ENCODE assay signal across 17 cellular contexts in the genomic region with DNA sequence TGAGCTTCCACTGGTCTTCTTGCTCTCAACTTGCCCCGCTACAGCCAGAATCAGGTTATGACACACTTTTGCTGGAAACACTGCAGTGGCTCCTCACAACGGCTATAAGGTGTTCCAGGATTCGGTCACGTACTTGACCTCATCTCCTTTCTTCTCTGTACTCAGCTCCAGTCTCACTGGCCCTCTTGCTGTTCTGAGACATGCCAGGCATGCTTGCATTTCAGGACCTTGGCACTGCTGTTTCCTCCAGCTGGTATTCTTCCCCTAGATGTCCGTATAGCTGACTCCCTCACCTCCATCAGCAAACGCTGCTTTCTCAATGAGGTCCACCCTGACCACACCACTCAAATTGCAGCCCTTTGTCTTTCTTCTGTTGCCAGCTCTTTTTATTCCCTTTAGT. TPM values are rescaled to one million over a fixed set of nuclear protein-coding genes. Genes with fewer than 3 reads are reported as not detected.
DNase-seq lines count a peak whose midpoint lies in the region; ATAC-seq and TF ChIP-seq lines count a peak whose summit lies in the region.
"Had no signal": no experiment of that assay in that cellular context is flagged by ENCODE, and none has a peak within 500 bp of the region (broad histone marks: within the 10 kb centered on the region; RNA-seq: fewer than 3 reads in every experiment).

No MANE protein-coding gene starts in this region.

- H3K27ac ChIP-seq in ACC112 (ENCODE audit: low read depth, low read length) (no peak overlapping the region; the same call in 1 of the 2 replicates), sigmoid colon (peak overlapping the region in 3 of 4 donors; percentile 27 to 72 (median 66)), aorta (ENCODE audit: low read depth in 1 of 2, low read length in 2 of 2) (no peak overlapping the region)
- H3K27ac ChIP-seq: 22Rv1; BLaER1 treated with 17β-estradiol and CSF1 and Interleukin-3, amounts not matched to agents 10 nM and 100 nM; SJSA1 had no signal

- DNase-seq in fibroblast of the aortic adventitia (ENCODE audit: low read depth) (peak; percentile 4), sigmoid colon (no peak), NCI-H524 treated with DMSO at 0.1 percent for 48 hours (lab: John Stamatoyannopoulos, UW) (no peak), aorta (no peak)
- no peak for DNase-seq in activated CD4-positive, alpha-beta memory T cell treated with anti-CD3 and anti-CD28 coated beads, Interleukin-2, amount 10 ng/mL, durations not matched to agents 7 days and 5 days
- DNase-seq: H9, MV-4-11, NCI-H1417 treated with DMSO at 0.1 percent for 48 hours, NCI-H2029 treated with DMSO at 0.1 percent for 48 hours, NCI-H526 treated with DMSO at 0.1 percent for 48 hours had no signal

- no peak overlapping the region for H3K4me3 Mint-ChIP-seq in activated CD4-positive, alpha-beta memory T cell treated with anti-CD3 and anti-CD28 coated beads, Interleukin-2, amount 10 ng/mL, durations not matched to agents 7 days and 5 days
- H3K4me3 Mint-ChIP-seq: H9 had no signal

- TF ChIP-seq EP300 in sigmoid colon (IDR thresholded peaks at IDR 0.05), result no peak

- H3K27me3 ChIP-seq in ACC112 (ENCODE audit: insufficient read depth, low read length) (no peaks in the 10 kb centered on the region), sigmoid colon (no peaks in the 10 kb centered on the region), aorta (ENCODE audit: control insufficient read depth in 1 of 2, insufficient read depth in 2 of 2, low read length in 1 of 2) (no peaks in the 10 kb centered on the region)
- H3K27me3 ChIP-seq: BLaER1 treated with 17β-estradiol and CSF1 and Interleukin-3, amounts not matched to agents 10 nM and 100 nM; SJSA1 had no signal

- H3K27me3 Mint-ChIP-seq in activated CD4-positive, alpha-beta memory T cell treated with anti-CD3 and anti-CD28 coated beads, Interleukin-2, amount 10 ng/mL, durations not matched to agents 7 days and 5 days, result peaks cover 9% of the 10 kb centered on the region

- no peak for TF ChIP-seq POLR2A in sigmoid colon (IDR thresholded peaks at IDR 0.05)

- no peak overlapping the region for H3K4me3 ChIP-seq in ACC112 (ENCODE audit: low read depth, low read length)
- H3K4me3 ChIP-seq in fibroblast of the aortic adventitia (ENCODE audit: low read depth, low read length), result no peak overlapping the region
- H3K4me3 ChIP-seq in sigmoid colon, result no peak overlapping the region
- H3K4me3 ChIP-seq in aorta (ENCODE audit: low read length in 2 of 2), result no peak overlapping the region
- H3K4me3 ChIP-seq: BLaER1 treated with 17β-estradiol and CSF1 and Interleukin-3, amounts not matched to agents 10 nM and 100 nM; SJSA1 had no signal

- TF ChIP-seq CTCF in fibroblast of the aortic adventitia (IDR thresholded peaks at IDR 0.05; ENCODE audit: insufficient read depth, low read length), result no peak
- TF ChIP-seq CTCF in sigmoid colon (IDR thresholded peaks at IDR 0.05), result no peak

- CTCF ChIA-PET in activated CD4-positive, alpha-beta memory T cell treated with anti-CD3 and anti-CD28 coated beads, Interleukin-2, amount 10 ng/mL, durations not matched to agents 7 days and 5 days (lab: Charles Lee), result no interaction called here

- peak overlapping the region; percentile 26 for H2AFZ ChIP-seq in ACC112 (ENCODE audit: low read length, unreplicated experiment)

- H3K9me3 ChIP-seq in sigmoid colon (no peaks in the 10 kb centered on the region), aorta (ENCODE audit: control insufficient read depth, low read length) (no peaks in the 10 kb centered on the region)
- H3K9me3 ChIP-seq: BLaER1 treated with 17β-estradiol and CSF1 and Interleukin-3, amounts not matched to agents 10 nM and 100 nM; SJSA1 had no signal

- ATAC-seq in SK-N-SH treated with all-trans-retinoic acid at 6 μM for 48 hours (peak; percentile 41), GM18870 (IDR thresholded peaks at IDR 0.05; ENCODE audit: unreplicated experiment) (no peak), aorta (ENCODE audit: low FRiP score) (no peak)
- ATAC-seq: HepG2 had no signal

- H3K36me3 ChIP-seq in ACC112 (ENCODE audit: insufficient read depth, low read length) (no peaks in the 10 kb centered on the region), sigmoid colon (peaks cover 0 to 39% (median 2%) of the 10 kb centered on the region in 4 donors), aorta (ENCODE audit: control insufficient read depth in 1 of 2, insufficient read depth in 2 of 2, low read length in 1 of 2) (peaks cover 2 to 6% of the 10 kb centered on the region in 2 donors)
- H3K36me3 ChIP-seq: BLaER1 treated with 17β-estradiol and CSF1 and Interleukin-3, amounts not matched to agents 10 nM and 100 nM had no signal

- H3K4me1 Mint-ChIP-seq in activated CD4-positive, alpha-beta memory T cell treated with anti-CD3 and anti-CD28 coated beads, Interleukin-2, amount 10 ng/mL, durations not matched to agents 7 days and 5 days, result no peaks in the 10 kb centered on the region

- H3K4me1 ChIP-seq in ACC112 (ENCODE audit: control insufficient read depth, insufficient read depth, low read length, unreplicated experiment) (peaks cover 17% of the 10 kb centered on the region), sigmoid colon (peaks cover 0 to 25% (median 21%) of the 10 kb centered on the region in 4 donors), aorta (ENCODE audit: control insufficient read depth in 1 of 2, insufficient read depth in 2 of 2, low read length in 2 of 2) (no peaks in the 10 kb centered on the region)

- POLR2A ChIA-PET in activated CD4-positive, alpha-beta memory T cell treated with anti-CD3 and anti-CD28 coated beads, Interleukin-2, amount 10 ng/mL, durations not matched to agents 7 days and 5 days (lab: Charles Lee), result no interaction called here

- no peaks in the 10 kb centered on the region for H3K9me3 Mint-ChIP-seq in activated CD4-positive, alpha-beta memory T cell treated with anti-CD3 and anti-CD28 coated beads, Interleukin-2, amount 10 ng/mL, durations not matched to agents 7 days and 5 days
- H3K9me3 Mint-ChIP-seq: H9 had no signal

- no peaks in the 10 kb centered on the region for H3K36me3 Mint-ChIP-seq in activated CD4-positive, alpha-beta memory T cell treated with anti-CD3 and anti-CD28 coated beads, Interleukin-2, amount 10 ng/mL, durations not matched to agents 7 days and 5 days (ENCODE audit: low read depth)

- no peaks in the 10 kb centered on the region for H3K79me2 ChIP-seq in ACC112 (ENCODE audit: control insufficient read depth, insufficient read depth, low read length, unreplicated experiment)

- intact Hi-C loops in sigmoid colon (cut with DNase I), result loop anchor here (1.0 kb wide), 1 partner anchor 33 kb away; no protein-coding TSS in a partner anchor
- intact Hi-C loops in aorta (cut with DNase I), result no loop called here

- 86 to 89% methylated on average over 6 of the region's 6 CpGs for WGBS in sigmoid colon, 2 donors
- 83 to 85% methylated on average over 6 of the region's 6 CpGs for WGBS in aorta, 2 donors

- no peak overlapping the region for H3K27ac Mint-ChIP-seq in activated CD4-positive, alpha-beta memory T cell treated with anti-CD3 and anti-CD28 coated beads, Interleukin-2, amount 10 ng/mL, durations not matched to agents 7 days and 5 days

TF ChIP-seq in SK-N-SH treated with all-trans-retinoic acid at 6 μM for 48 hours, 23 proteins besides CTCF, POLR2A, EP300 and RAD21:
- TF ChIP-seq ZNF8 (CRISPR knock-in tag; IDR thresholded peaks at IDR 0.05) (no peak), ZC3H10 (CRISPR knock-in tag; IDR thresholded peaks at IDR 0.05) (no peak), CSDC2 (CRISPR knock-in tag; IDR thresholded peaks at IDR 0.05) (no peak), BACH2 (CRISPR knock-in tag; IDR thresholded peaks at IDR 0.05; ENCODE audit: borderline replicate concordance) (no peak), ZFP30 (CRISPR knock-in tag; IDR thresholded peaks at IDR 0.05) (no peak), TCF4 (CRISPR knock-in tag; IDR thresholded peaks at IDR 0.05; ENCODE audit: borderline replicate concordance) (no peak)
- TF ChIP-seq, protein P1, sequence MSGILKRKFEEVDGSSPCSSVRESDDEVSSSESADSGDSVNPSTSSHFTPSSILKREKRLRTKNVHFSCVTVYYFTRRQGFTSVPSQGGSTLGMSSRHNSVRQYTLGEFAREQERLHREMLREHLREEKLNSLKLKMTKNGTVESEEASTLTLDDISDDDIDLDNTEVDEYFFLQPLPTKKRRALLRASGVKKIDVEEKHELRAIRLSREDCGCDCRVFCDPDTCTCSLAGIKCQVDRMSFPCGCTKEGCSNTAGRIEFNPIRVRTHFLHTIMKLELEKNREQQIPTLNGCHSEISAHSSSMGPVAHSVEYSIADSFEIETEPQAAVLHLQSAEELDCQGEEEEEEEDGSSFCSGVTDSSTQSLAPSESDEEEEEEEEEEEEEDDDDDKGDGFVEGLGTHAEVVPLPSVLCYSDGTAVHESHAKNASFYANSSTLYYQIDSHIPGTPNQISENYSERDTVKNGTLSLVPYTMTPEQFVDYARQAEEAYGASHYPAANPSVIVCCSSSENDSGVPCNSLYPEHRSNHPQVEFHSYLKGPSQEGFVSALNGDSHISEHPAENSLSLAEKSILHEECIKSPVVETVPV (CRISPR knock-in tag; IDR thresholded peaks at IDR 0.05), result no peak
- TF ChIP-seq, protein P2, sequence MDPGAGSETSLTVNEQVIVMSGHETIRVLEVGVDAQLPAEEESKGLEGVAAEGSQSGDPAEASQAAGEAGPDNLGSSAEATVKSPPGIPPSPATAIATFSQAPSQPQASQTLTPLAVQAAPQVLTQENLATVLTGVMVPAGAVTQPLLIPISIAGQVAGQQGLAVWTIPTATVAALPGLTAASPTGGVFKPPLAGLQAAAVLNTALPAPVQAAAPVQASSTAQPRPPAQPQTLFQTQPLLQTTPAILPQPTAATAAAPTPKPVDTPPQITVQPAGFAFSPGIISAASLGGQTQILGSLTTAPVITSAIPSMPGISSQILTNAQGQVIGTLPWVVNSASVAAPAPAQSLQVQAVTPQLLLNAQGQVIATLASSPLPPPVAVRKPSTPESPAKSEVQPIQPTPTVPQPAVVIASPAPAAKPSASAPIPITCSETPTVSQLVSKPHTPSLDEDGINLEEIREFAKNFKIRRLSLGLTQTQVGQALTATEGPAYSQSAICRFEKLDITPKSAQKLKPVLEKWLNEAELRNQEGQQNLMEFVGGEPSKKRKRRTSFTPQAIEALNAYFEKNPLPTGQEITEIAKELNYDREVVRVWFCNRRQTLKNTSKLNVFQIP (CRISPR knock-in tag; IDR thresholded peaks at IDR 0.05; ENCODE audit: borderline replicate concordance, low read depth), result no peak

RNA-seq across cellular contexts. Expression of a gene that starts 31.9 kb away (rescaled TPM):
- total RNA-seq in fibroblast of the aortic adventitia (ENCODE audit: low replicate concordance), result 0.16 and 0.36 TPM in 2 replicates
- 1 to 10 TPM; 1.1 to 4.3 (median 2.3) TPM for total RNA-seq in sigmoid colon
- under 1 TPM in 1 of 3 donors, not detected in 2; 0.50 TPM for polyA plus RNA-seq in sigmoid colon
- not detected for total RNA-seq in activated CD4-positive, alpha-beta memory T cell treated with anti-CD3 and anti-CD28 coated beads, Interleukin-2, amount 10 ng/mL, durations not matched to agents 7 days and 5 days
- total RNA-seq in aorta, result 1 to 10 TPM in 1 of 2 donors, under 1 TPM in 1; 0.29 to 1.2 TPM
- 1 to 10 TPM; 1.4 to 1.9 TPM for polyA plus RNA-seq in aorta
- total RNA-seq: H9 had no signal

Comparison
In these comparisons a context has a peak if more than half of its experiments do, and no peak if none do; other contexts are left out.
1. H3K27ac ChIP-seq: peak in sigmoid colon (3 of 4); none in ACC112 (single experiment) and aorta (0 of 2).